ENCODE assay signal across 8 cellular contexts in genomic region chr17:68205808-68206563, GRCh38. TPM values are rescaled to one million over a fixed set of nuclear protein-coding genes. Genes with fewer than 3 reads are reported as not detected.
DNase-seq lines count a peak whose midpoint lies in the region; ATAC-seq and TF ChIP-seq lines count a peak whose summit lies in the region.
"Not testable (repeated sequence)": the region's sequence is repeated elsewhere in the genome, so short reads cannot be mapped to it uniquely, and the experiment has no call there.

No MANE protein-coding gene starts in this region.

- peaks cover 0 to 38% (median 26%) of the 10 kb centered on the region in 3 experiments for H3K27me3 ChIP-seq in neuronal stem cell (ENCODE audit: control insufficient read depth in 3 of 3, insufficient read depth in 3 of 3, low read depth in 1 of 3, low read length in 3 of 3)
- H3K27me3 ChIP-seq in uterus = not testable (repeated sequence)

- not testable (repeated sequence) for H4K91ac ChIP-seq in neuronal stem cell (ENCODE audit: low read depth, low read length, poor library complexity)

- H3K4me2 ChIP-seq in neuronal stem cell (ENCODE audit: insufficient read depth, low read length, poor library complexity, severe bottlenecking) = peak overlapping the region; percentile 69

- peak overlapping the region; percentile 99 for H2AFZ ChIP-seq in neuronal stem cell (ENCODE audit: low read length)

- H2AK5ac ChIP-seq in neuronal stem cell (ENCODE audit: low read depth, low read length) = not testable (repeated sequence)

- peak overlapping the region; percentile 66 for H2BK5ac ChIP-seq in neuronal stem cell (ENCODE audit: low read length)

- not testable (repeated sequence) for H3K4me1 ChIP-seq in neuronal stem cell (ENCODE audit: control insufficient read depth in 2 of 2, insufficient read depth in 1 of 2, low read depth in 1 of 2, low read length in 2 of 2); uterus

- H3K4me3 ChIP-seq in HFF-Myc (replicated peaks; ENCODE audit: low read depth, low read length) (peak overlapping the region; percentile 59), neuronal stem cell (ENCODE audit: low read length in 2 of 2) (peak overlapping the region; percentile 62 to 94), uterus (peak overlapping the region; percentile 43 to 74)
- peak overlapping the region; percentile 60 for H3K4me3 ChIP-seq in Jurkat, Clone E6-1 (ENCODE audit: low read length)

- H2BK15ac ChIP-seq in neuronal stem cell (ENCODE audit: low read length) = not testable (repeated sequence)

- H3K27ac ChIP-seq in neuronal stem cell (replicated peaks; ENCODE audit: low read length) (peak overlapping the region; percentile 46), uterus (peak overlapping the region; percentile 89 to 90)

- H3K36me3 ChIP-seq in neuronal stem cell (replicated peaks in 1 of 2; ENCODE audit: control insufficient read depth in 2 of 2, insufficient read depth in 2 of 2, low read length in 2 of 2) = peaks cover 2 to 25% of the 10 kb centered on the region in 2 donors
- H3K36me3 ChIP-seq in uterus = not testable (repeated sequence)

- DNase-seq in GM13977 (ENCODE audit: low spot score) (peak; percentile 73), SK-N-DZ (ENCODE audit: low spot score) (peak; percentile 43), astrocyte of the hippocampus (ENCODE audit: low read depth, low spot score) (peak; percentile 59)
- not testable (repeated sequence) for DNase-seq in HFF-Myc (ENCODE audit: extremely low read depth, low read depth); Jurkat, Clone E6-1 (ENCODE audit: low read depth, low spot score); left cardiac atrium; neuronal stem cell (ENCODE audit: low spot score); uterus

- H3K9me3 ChIP-seq in neuronal stem cell (replicated peaks in 1 of 2; ENCODE audit: control insufficient read depth in 2 of 2, insufficient read depth in 1 of 2, low read depth in 1 of 2, low read length in 2 of 2); uterus: not testable (repeated sequence)

- in situ Hi-C loops in GM13977 (cut with MboI; ENCODE audit: low pct_unique_long_range_greater_than_20kb, low sequenced_read_pairs, unreplicated experiment) = not testable (repeated sequence)

- not testable (repeated sequence) for H2BK120ac ChIP-seq in neuronal stem cell (ENCODE audit: low read depth, low read length)

- H3K23ac ChIP-seq in neuronal stem cell (ENCODE audit: low read depth, low read length, poor library complexity) = peak overlapping the region; percentile 96

- H2BK12ac ChIP-seq in neuronal stem cell (ENCODE audit: low read length) = not testable (repeated sequence)

- not testable (repeated sequence) for TF ChIP-seq POLR2A in uterus (IDR thresholded peaks at IDR 0.05)

- intact Hi-C loops in left cardiac atrium (cut with DNase I) = loop anchor here in 1 of 2 donors (5.0 kb wide), 1 partner anchor 41 kb away; the partner anchor contains the start of gene AMZ2
- intact Hi-C loops in uterus (cut with DNase I; ENCODE audit: low total_unique reads) = not testable (repeated sequence)

- H3K14ac ChIP-seq in neuronal stem cell (ENCODE audit: low read length) = peak overlapping the region; percentile 17

- not testable (repeated sequence) for H3K79me1 ChIP-seq in neuronal stem cell (ENCODE audit: low read depth, low read length)

- not testable (repeated sequence) for H4K8ac ChIP-seq in neuronal stem cell (ENCODE audit: low read depth, low read length)

- no CpG with 5 or more reads among the region's 49 CpGs for WGBS in neuronal stem cell (ENCODE audit: extremely low coverage in 2 of 2, insufficient read length in 2 of 2, insufficient replicate concordance in 1 of 2), 2 donors

- peak overlapping the region; percentile 100 for H3K18ac ChIP-seq in neuronal stem cell (ENCODE audit: low read length)

- TF ChIP-seq CTCF in GM13977 (IDR thresholded peaks at IDR 0.05; ENCODE audit: extremely low read depth, insufficient read depth, missing control alignments); HFF-Myc (IDR thresholded peaks at IDR 0.05; ENCODE audit: low read depth, low read length, missing control alignments); uterus (IDR thresholded peaks at IDR 0.05): not testable (repeated sequence)

- peak overlapping the region; percentile 98 for H3K9ac ChIP-seq in neuronal stem cell (ENCODE audit: low read depth, low read length, poor library complexity)

- peak; percentile 28 to 47 for ATAC-seq in left cardiac atrium

- H3K4ac ChIP-seq in neuronal stem cell (ENCODE audit: low read length) = not testable (repeated sequence)

RNA-seq across cellular contexts. Expression of gene AMZ2, which starts 41.9 kb away (rescaled TPM):
- polyA plus RNA-seq in Jurkat, Clone E6-1 (2012; ENCODE audit: insufficient read depth, insufficient read length) = 104 TPM
- 122 and 134 TPM in 2 replicates for polyA plus RNA-seq in SK-N-DZ (2014; cell fraction: cytosol; rRNA removed)
- 113 and 125 TPM in 2 replicates for polyA plus RNA-seq in SK-N-DZ (2014; cell fraction: nucleus; rRNA removed)
- total RNA-seq in left cardiac atrium (10 to 100 TPM; 71.1 to 77.5 TPM), uterus (10 to 100 TPM; 26.9 to 60.9 (median 35.1) TPM)
- 166 TPM for polyA plus RNA-seq in neuronal stem cell (2013, experiment 1 of 2)
- 168 TPM for polyA plus RNA-seq in neuronal stem cell (2013, experiment 2 of 2)
